Comparison of ENCODE assay signal across 1 cellular context in the genomic region with DNA sequence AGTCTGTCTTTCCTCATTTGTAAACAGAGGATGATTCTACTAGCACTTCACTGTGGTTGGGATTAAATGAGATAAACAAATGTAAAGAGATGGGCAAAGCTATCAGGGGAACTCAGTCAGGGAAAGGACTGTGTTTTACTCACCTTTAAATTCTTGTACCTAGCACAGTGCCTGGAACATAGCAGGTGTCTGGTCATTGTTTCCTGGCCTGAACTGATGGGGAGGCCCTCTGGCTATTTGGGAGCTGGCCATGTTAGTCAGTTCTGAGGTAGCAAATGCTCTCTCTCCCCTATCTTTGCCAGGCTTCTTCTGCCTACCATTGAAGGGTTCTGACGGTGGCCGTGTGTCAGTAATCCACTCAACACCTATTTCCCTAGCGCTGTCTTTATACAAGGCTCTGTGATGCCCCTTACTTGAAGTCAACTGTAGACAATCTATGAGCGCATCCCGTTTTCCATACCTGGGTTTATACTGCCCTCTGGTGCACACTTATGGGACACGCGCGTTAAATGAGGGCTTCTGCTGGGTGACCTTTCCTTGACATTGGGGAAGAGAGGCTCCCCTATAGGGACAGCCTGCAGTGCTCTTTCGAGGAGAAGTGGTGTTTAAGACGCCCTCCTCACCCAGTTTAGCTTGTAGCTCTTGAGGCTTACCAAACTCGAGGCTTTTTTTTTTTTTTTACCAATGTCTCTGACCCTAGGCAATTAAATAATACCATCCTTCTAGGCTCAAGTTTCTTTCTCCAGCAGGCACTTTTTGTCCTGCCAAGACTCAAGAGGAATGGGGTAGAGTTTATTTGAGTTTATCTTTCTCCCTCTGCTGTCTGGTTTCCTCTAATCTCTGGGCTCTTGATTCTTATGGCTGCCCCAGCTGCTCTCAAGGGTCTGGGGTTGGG.
TF ChIP-seq lines count a peak whose summit lies in the region.

No MANE protein-coding gene starts in this region.

TF ChIP-seq in A549, 52 proteins besides CTCF, POLR2A, EP300 and RAD21:
- TF ChIP-seq HOXB13 (CRISPR knock-in tag; IDR thresholded peaks at IDR 0.05; ENCODE audit: low read depth) = no peak
- TF ChIP-seq, protein P1, sequence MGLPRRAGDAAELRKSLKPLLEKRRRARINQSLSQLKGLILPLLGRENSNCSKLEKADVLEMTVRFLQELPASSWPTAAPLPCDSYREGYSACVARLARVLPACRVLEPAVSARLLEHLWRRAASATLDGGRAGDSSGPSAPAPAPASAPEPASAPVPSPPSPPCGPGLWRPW (IDR thresholded peaks at IDR 0.05) = no peak
- TF ChIP-seq MAFK (IDR thresholded peaks at IDR 0.05; ENCODE audit: partially characterized antibody) = no peak
- TF ChIP-seq RARB (CRISPR knock-in tag; IDR thresholded peaks at IDR 0.05) = no peak
- peak; percentile 70 for TF ChIP-seq SMC3 (IDR thresholded peaks at IDR 0.05)
- TF ChIP-seq, protein P2, sequence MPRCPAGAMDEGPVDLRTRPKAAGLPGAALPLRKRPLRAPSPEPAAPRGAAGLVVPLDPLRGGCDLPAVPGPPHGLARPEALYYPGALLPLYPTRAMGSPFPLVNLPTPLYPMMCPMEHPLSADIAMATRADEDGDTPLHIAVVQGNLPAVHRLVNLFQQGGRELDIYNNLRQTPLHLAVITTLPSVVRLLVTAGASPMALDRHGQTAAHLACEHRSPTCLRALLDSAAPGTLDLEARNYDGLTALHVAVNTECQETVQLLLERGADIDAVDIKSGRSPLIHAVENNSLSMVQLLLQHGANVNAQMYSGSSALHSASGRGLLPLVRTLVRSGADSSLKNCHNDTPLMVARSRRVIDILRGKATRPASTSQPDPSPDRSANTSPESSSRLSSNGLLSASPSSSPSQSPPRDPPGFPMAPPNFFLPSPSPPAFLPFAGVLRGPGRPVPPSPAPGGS (IDR thresholded peaks at IDR 0.05) = no peak
- no peak for TF ChIP-seq ZC3H11A (IDR thresholded peaks at IDR 0.05)
- no peak for TF ChIP-seq POLR2AphosphoS2 (conservative IDR thresholded peaks at IDR 0.05; ENCODE audit: low read length)
- TF ChIP-seq, protein P3, sequence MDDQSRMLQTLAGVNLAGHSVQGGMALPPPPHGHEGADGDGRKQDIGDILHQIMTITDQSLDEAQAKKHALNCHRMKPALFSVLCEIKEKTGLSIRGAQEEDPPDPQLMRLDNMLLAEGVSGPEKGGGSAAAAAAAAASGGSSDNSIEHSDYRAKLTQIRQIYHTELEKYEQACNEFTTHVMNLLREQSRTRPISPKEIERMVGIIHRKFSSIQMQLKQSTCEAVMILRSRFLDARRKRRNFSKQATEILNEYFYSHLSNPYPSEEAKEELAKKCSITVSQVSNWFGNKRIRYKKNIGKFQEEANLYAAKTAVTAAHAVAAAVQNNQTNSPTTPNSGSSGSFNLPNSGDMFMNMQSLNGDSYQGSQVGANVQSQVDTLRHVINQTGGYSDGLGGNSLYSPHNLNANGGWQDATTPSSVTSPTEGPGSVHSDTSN (IDR thresholded peaks at IDR 0.05) = no peak
- TF ChIP-seq ESRRA (IDR thresholded peaks at IDR 0.05; ENCODE audit: borderline replicate concordance, low read length) = peak; percentile 93
TF ChIP-seq in A549: peak in this region for 2.
